Comparison of ENCODE assay signal across 8 cellular contexts in genomic region chr1:228176024-228176395, GRCh38.
"Had no signal": no experiment of that assay in that cellular context is flagged by ENCODE, and none has a peak within 500 bp of the region (broad histone marks: within the 10 kb centered on the region; RNA-seq: fewer than 3 reads in every experiment).

No MANE protein-coding gene starts in this region.

- H3K27me3 Mint-ChIP-seq: effector memory CD8-positive, alpha-beta T cell; stimulated activated naive B cell treated with anti-CD40 and anti-IgM and Interleukin-4, amounts not matched to agents 10 μg/mL and 1 μg/mL and 100 μg/mL, for 72 hours had no signal

- DNase-seq: activated CD4-positive, alpha-beta T cell treated with anti-CD3 and anti-CD28 coated beads, Interleukin-2, amount 50 U/mL, for 4 hours; activated naive CD4-positive, alpha-beta T cell treated with anti-CD3 and anti-CD28 coated beads, Interleukin-2, amount 50 U/mL, for 16 hours; effector memory CD8-positive, alpha-beta T cell; esophagus squamous epithelium; SK-N-SH; stimulated activated naive B cell treated with anti-CD40 and anti-IgM and Interleukin-4, amounts not matched to agents 10 μg/mL and 1 μg/mL and 100 μg/mL, for 72 hours had no signal

- H3K9me3 ChIP-seq: ascending aorta, esophagus squamous epithelium, SK-N-SH had no signal

- H3K4me3 Mint-ChIP-seq: effector memory CD8-positive, alpha-beta T cell; stimulated activated naive B cell treated with anti-CD40 and anti-IgM and Interleukin-4, amounts not matched to agents 10 μg/mL and 1 μg/mL and 100 μg/mL, for 72 hours; T-helper 2 cell treated with Interferon-gamma antibody and Interleukin-4, amounts not matched to agents 5 μg/mL and 100 μg/mL, for 36 hours had no signal

- H3K4me2 ChIP-seq: SK-N-SH had no signal

- H3K4me1 ChIP-seq: ascending aorta had no signal

- H3K27me3 ChIP-seq: ascending aorta, esophagus squamous epithelium had no signal

- ATAC-seq: effector memory CD8-positive, alpha-beta T cell; stimulated activated naive B cell treated with anti-CD40 and anti-IgM and Interleukin-4, amounts not matched to agents 10 μg/mL and 1 μg/mL and 100 μg/mL, for 72 hours had no signal

- H3K27ac ChIP-seq: ascending aorta, esophagus squamous epithelium had no signal

- H3K4me3 ChIP-seq: ascending aorta, esophagus squamous epithelium had no signal

- H3K9me3 Mint-ChIP-seq: effector memory CD8-positive, alpha-beta T cell; stimulated activated naive B cell treated with anti-CD40 and anti-IgM and Interleukin-4, amounts not matched to agents 10 μg/mL and 1 μg/mL and 100 μg/mL, for 72 hours; T-helper 2 cell treated with Interferon-gamma antibody and Interleukin-4, amounts not matched to agents 5 μg/mL and 100 μg/mL, for 36 hours had no signal

- H3K9ac ChIP-seq: SK-N-SH had no signal

- H3K27ac Mint-ChIP-seq: effector memory CD8-positive, alpha-beta T cell; T-helper 2 cell treated with Interferon-gamma antibody and Interleukin-4, amounts not matched to agents 5 μg/mL and 100 μg/mL, for 36 hours had no signal
